15 cellular contexts compared by ENCODE assay signal in genomic region chr17:16468428-16468992, GRCh38.
"Had no signal": no experiment of that assay in that cellular context is flagged by ENCODE, and none has a peak within 500 bp of the region (broad histone marks: within the 10 kb centered on the region; RNA-seq: fewer than 3 reads in every experiment).

No MANE protein-coding gene starts in this region.

- H3K36me3 ChIP-seq: ovary had no signal

- H3K9me3 ChIP-seq: ovary, tibial nerve had no signal

- H3K27me3 ChIP-seq: ovary, tibial nerve had no signal

- H3K27ac ChIP-seq: coronary artery, ovary had no signal

- ATAC-seq: naive thymus-derived CD8-positive, alpha-beta T cell; right cardiac atrium; stimulated activated memory B cell treated with anti-CD40 and anti-IgM and Interleukin-4, amounts not matched to agents 10 μg/mL and 1 μg/mL and 100 μg/mL, for 72 hours had no signal

- H3K4me3 ChIP-seq: coronary artery, ovary, smooth muscle cell, tibial nerve had no signal

- DNase-seq: effector CD4-positive, alpha-beta T cell; endodermal cell; erythroblast; foreskin melanocyte; head of caudate nucleus; hippocampal formation; mammary epithelial cell; naive thymus-derived CD8-positive, alpha-beta T cell; ovary; stimulated activated CD4-positive, alpha-beta T cell treated with anti-CD3 and anti-CD28 coated beads, Interleukin-4, amount 100 ng/mL, for 24 hours had no signal
